Comparison of ENCODE assay signal across 32 cellular contexts in the genomic region with DNA sequence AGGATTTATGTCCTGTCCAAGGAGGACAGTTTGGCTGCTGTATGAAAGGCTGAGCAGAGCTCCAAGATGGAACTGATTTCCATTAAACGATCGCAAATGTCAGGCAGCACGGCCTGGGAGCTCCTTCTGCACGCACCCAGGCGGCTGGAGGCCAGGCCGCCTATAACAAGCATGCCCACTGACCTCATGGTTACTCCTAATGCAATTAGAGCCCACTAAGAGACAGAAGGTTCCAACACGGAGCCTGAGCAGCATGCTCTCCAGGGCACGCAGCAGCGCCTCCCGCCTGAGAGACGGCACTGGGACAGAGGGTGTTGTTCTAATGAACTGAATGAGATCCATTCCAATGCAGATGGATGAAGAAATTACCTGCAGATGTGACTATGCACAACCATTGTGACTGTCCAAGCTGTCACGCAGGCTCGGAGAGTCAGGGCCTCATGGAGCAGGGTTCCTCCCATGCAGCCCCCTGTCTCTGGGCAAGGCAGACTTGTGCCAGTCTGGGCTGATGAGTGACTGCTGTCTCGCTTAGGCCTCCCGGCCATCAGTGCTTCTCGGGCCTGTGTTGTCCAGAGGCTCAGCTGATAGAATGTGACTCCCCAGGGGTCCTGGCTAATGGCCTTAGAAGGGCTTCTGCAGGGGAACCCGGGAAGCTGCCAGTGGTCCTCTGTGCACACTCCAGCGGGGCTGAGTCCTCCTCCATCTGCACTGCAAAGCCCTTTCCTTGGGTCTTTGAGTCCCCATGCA. TPM values are rescaled to one million over a fixed set of nuclear protein-coding genes. Genes with fewer than 3 reads are reported as not detected.
A peak's percentile ranks its signal among the peaks of the same experiment; 100 is the strongest.
DNase-seq lines count a peak whose midpoint lies in the region; ATAC-seq and TF ChIP-seq lines count a peak whose summit lies in the region.
"Had no signal": no experiment of that assay in that cellular context is flagged by ENCODE, and none has a peak within 500 bp of the region (broad histone marks: within the 10 kb centered on the region; RNA-seq: fewer than 3 reads in every experiment).

No MANE protein-coding gene starts in this region.

- peaks cover 28% of the 10 kb centered on the region for H3K27me3 ChIP-seq in AG04450 (ENCODE audit: control insufficient read depth, insufficient read depth, low read length)

- no peak for TF ChIP-seq CTCF in AG04450 (IDR thresholded peaks at IDR 0.05; ENCODE audit: low read depth, low read length)

- no peak for DNase-seq in AG04450 (ENCODE audit: low read depth, low spot score)
- DNase-seq in ELF-1 (ENCODE audit: low read depth, low spot score), result peak; percentile 12
- DNase-seq in left kidney (ENCODE audit: low read depth, low spot score), result peak; percentile 48
- no peak for DNase-seq in SW 1271 (lab: John Stamatoyannopoulos, UW)
- DNase-seq in COLO668 (lab: John Stamatoyannopoulos, UW; ENCODE audit: unreplicated experiment), result no peak
- DNase-seq in stimulated activated CD4-positive, alpha-beta T cell treated with anti-CD3 and anti-CD28 coated beads, Interleukin-12 subunit alpha, Interleukin-12 subunit beta, amount 100 ng/mL, for 4 hours, result no peak
- DNase-seq: activated CD4-positive, alpha-beta T cell treated with anti-CD3 and anti-CD28 coated beads for 4 hours; activated gamma-delta T cell; activated naive CD8-positive, alpha-beta T cell treated with anti-CD3 and anti-CD28 coated beads, Interleukin-2, amount 10 ng/mL, durations not matched to agents 7 days and 5 days; activated T-cell treated with anti-CD3 and anti-CD28 coated beads for 4 hours; Calu3; caudate nucleus; EL; endodermal cell; esophagus squamous epithelium; gastrocnemius medialis; hypothalamus; immature natural killer cell; mesenchymal stem cell; MM.1S; NCI-H345; NCI-H748 treated with DMSO at 0.1 percent for 48 hours; psoas muscle; RPMI8226; T-helper 17 cell had no signal

- no peak overlapping the region for H3K4me3 ChIP-seq in AG04450 (ENCODE audit: low read depth, low read length)
- H3K4me3 ChIP-seq: esophagus squamous epithelium, gastrocnemius medialis, left lung, psoas muscle, thoracic aorta had no signal

- CTCF ChIA-PET in AG04450 (lab: Charles Lee), result interaction anchor here (1.0 to 1.6 kb wide), 2 partner anchors 15 to 64 kb away, joined by 4 to 7 read pairs; no protein-coding TSS in a partner anchor

- peak overlapping the region; percentile 21 for H3K27ac ChIP-seq in AG04450 (ENCODE audit: low read depth, low read length)
- H3K27ac ChIP-seq: C4-2B, esophagus squamous epithelium, gastrocnemius medialis, KMS-11, left lung, neutrophil, psoas muscle, thoracic aorta had no signal

- H3K9me3 ChIP-seq in AG04450 (ENCODE audit: control insufficient read depth, insufficient read depth, low read length), result no peaks in the 10 kb centered on the region
- H3K9me3 ChIP-seq: esophagus squamous epithelium, gastrocnemius medialis, left lung, neutrophil, psoas muscle, thoracic aorta had no signal

- POLR2A ChIA-PET in AG04450 (lab: Yijun Ruan, JAX), result interaction anchor here (0.6 kb wide), 1 partner anchor 88 kb away, joined by 4 read pairs; no protein-coding TSS in a partner anchor

- ATAC-seq in SK-N-SH treated with all-trans-retinoic acid at 6 μM for 48 hours (peak; percentile 34), GM21423 (IDR thresholded peaks at IDR 0.05; ENCODE audit: unreplicated experiment) (no peak)
- ATAC-seq: gastrocnemius medialis, left lung, psoas muscle, T-helper 17 cell had no signal

TF ChIP-seq in SK-N-SH treated with all-trans-retinoic acid at 6 μM for 48 hours, 23 proteins besides CTCF, POLR2A, EP300 and RAD21:
- TF ChIP-seq TCF4 (CRISPR knock-in tag; IDR thresholded peaks at IDR 0.05; ENCODE audit: borderline replicate concordance) (no peak; the same call in 1 of the 2 replicates), ISL1 (CRISPR knock-in tag; IDR thresholded peaks at IDR 0.05) (no peak), CSDC2 (CRISPR knock-in tag; IDR thresholded peaks at IDR 0.05) (no peak), OSR1 (CRISPR knock-in tag; IDR thresholded peaks at IDR 0.05) (no peak), ZNF8 (CRISPR knock-in tag; IDR thresholded peaks at IDR 0.05) (no peak), ZNF70 (CRISPR knock-in tag; IDR thresholded peaks at IDR 0.05) (no peak), ZFP3 (CRISPR knock-in tag; IDR thresholded peaks at IDR 0.05) (no peak), RARB (CRISPR knock-in tag; IDR thresholded peaks at IDR 0.05) (no peak)
- TF ChIP-seq, protein P1, sequence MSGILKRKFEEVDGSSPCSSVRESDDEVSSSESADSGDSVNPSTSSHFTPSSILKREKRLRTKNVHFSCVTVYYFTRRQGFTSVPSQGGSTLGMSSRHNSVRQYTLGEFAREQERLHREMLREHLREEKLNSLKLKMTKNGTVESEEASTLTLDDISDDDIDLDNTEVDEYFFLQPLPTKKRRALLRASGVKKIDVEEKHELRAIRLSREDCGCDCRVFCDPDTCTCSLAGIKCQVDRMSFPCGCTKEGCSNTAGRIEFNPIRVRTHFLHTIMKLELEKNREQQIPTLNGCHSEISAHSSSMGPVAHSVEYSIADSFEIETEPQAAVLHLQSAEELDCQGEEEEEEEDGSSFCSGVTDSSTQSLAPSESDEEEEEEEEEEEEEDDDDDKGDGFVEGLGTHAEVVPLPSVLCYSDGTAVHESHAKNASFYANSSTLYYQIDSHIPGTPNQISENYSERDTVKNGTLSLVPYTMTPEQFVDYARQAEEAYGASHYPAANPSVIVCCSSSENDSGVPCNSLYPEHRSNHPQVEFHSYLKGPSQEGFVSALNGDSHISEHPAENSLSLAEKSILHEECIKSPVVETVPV (CRISPR knock-in tag; IDR thresholded peaks at IDR 0.05), result no peak
- TF ChIP-seq, protein P2, sequence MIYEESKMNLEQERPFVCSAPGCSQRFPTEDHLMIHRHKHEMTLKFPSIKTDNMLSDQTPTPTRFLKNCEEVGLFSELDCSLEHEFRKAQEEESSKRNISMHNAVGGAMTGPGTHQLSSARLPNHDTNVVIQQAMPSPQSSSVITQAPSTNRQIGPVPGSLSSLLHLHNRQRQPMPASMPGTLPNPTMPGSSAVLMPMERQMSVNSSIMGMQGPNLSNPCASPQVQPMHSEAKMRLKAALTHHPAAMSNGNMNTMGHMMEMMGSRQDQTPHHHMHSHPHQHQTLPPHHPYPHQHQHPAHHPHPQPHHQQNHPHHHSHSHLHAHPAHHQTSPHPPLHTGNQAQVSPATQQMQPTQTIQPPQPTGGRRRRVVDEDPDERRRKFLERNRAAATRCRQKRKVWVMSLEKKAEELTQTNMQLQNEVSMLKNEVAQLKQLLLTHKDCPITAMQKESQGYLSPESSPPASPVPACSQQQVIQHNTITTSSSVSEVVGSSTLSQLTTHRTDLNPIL (CRISPR knock-in tag; IDR thresholded peaks at IDR 0.05; ENCODE audit: low read depth), result no peak
TF ChIP-seq in SK-N-SH treated with all-trans-retinoic acid at 6 μM for 48 hours: peak in this region for 0.

RNA-seq across cellular contexts. Expression of gene CDCA8, which starts 25.1 kb away (rescaled TPM):
- 7.1 and 9.6 TPM in 2 replicates for polyA plus RNA-seq in AG04450 (2011; rRNA removed)
- 8.8 and 9.6 TPM in 2 replicates for polyA minus RNA-seq in AG04450 (2011; rRNA and poly(A)+ RNA removed)

RNA-seq across cellular contexts. Expression of gene RSPO1, which starts 32.5 kb away (rescaled TPM):
- polyA plus RNA-seq in AG04450 (2011; rRNA removed), result 0.04 TPM in 1 of 2 replicates, not detected in the other
- polyA minus RNA-seq in AG04450 (2011; rRNA and poly(A)+ RNA removed), result not detected in 2 replicates
- polyA plus RNA-seq: immature natural killer cell had no signal

Comparison
In these comparisons a context has a peak if more than half of its experiments do, and no peak if none do; other contexts are left out.
1. DNase-seq: peak in ELF-1 (single experiment) and left kidney (single experiment); none in AG04450 (single experiment), SW 1271 (0 of 2), COLO668 (single experiment) and stimulated activated CD4-positive, alpha-beta T cell treated with anti-CD3 and anti-CD28 coated beads, Interleukin-12 subunit alpha, Interleukin-12 subunit beta, amount 100 ng/mL, for 4 hours (single experiment).